Comparison of ENCODE assay signal across 1 cellular context in genomic region chr7:104207731-104208420, GRCh38.
TF ChIP-seq lines count a peak whose summit lies in the region.

ORC5 (minus strand) TSS chr7:104208013; CDS start chr7:104207904, 109 bp downstream.

TF ChIP-seq in K562, 482 proteins besides CTCF, POLR2A, EP300 and RAD21 (continued from another document and continues in another):
- no peak for TF ChIP-seq CHD7 (IDR thresholded peaks at IDR 0.05; ENCODE audit: low read depth, low read length)
- TF ChIP-seq NFIC (IDR thresholded peaks at IDR 0.05), result peak; percentile 62
- TF ChIP-seq THAP12 (CRISPR knock-in tag; IDR thresholded peaks at IDR 0.05), result peak; percentile 82
- peak; percentile 21; the same call in 1 of the 2 replicates for TF ChIP-seq NR2C1 (IDR thresholded peaks at IDR 0.05)
- TF ChIP-seq NR2C1 (tag; IDR thresholded peaks at IDR 0.05), result 0 out of 2 replicates have a peak, but pooled peaks have one; percentile 43
- no peak for TF ChIP-seq COPS2 (conservative IDR thresholded peaks at IDR 0.05)
- TF ChIP-seq HDAC2 (IDR thresholded peaks at IDR 0.05), result peak; percentile 70; the same call in 1 of the 2 replicates
- peak in 1 of 2 experiments; percentile 74 for TF ChIP-seq E2F6 (IDR thresholded peaks at IDR 0.05; ENCODE audit: borderline replicate concordance in 1 of 2, extremely low read depth in 1 of 2, insufficient read depth in 1 of 2, insufficient read length in 1 of 2, low read depth in 1 of 2, low read length in 1 of 2, poor library complexity in 1 of 2, severe bottlenecking in 1 of 2)
- peak; percentile 29 for TF ChIP-seq GTF2B (IDR thresholded peaks at IDR 0.05; ENCODE audit: extremely low read depth, insufficient read length)
- TF ChIP-seq REST (CRISPR knock-in tag; IDR thresholded peaks at IDR 0.05; ENCODE audit: low read depth), result peak; percentile 67; the same call in 1 of the 2 replicates
- TF ChIP-seq CEBPG (CRISPR knock-in tag; IDR thresholded peaks at IDR 0.05), result peak; percentile 41; the same call in 1 of the 2 replicates
- TF ChIP-seq CEBPG (tag; conservative IDR thresholded peaks at IDR 0.05 in 1 of 2, IDR thresholded peaks at IDR 0.05 in 1 of 2), result peak in 1 of 2 experiments; percentile 61; a peak in 2 of 4 replicates
- peak; percentile 84 for TF ChIP-seq PHF20 (IDR thresholded peaks at IDR 0.05; ENCODE audit: partially characterized antibody)
- TF ChIP-seq MCM3 (IDR thresholded peaks at IDR 0.05), result no peak
- TF ChIP-seq MYC (IDR thresholded peaks at IDR 0.05; ENCODE audit: low read depth, low read length), result peak; percentile 93
- TF ChIP-seq MYC (CRISPR knock-in tag; IDR thresholded peaks at IDR 0.05; ENCODE audit: borderline replicate concordance, low read depth), result peak; percentile 80; the same call in 1 of the 2 replicates
- peak; percentile 37; the same call in 1 of the 2 replicates for TF ChIP-seq ZNF24 (IDR thresholded peaks at IDR 0.05)
- TF ChIP-seq USF2 (CRISPR knock-in tag; IDR thresholded peaks at IDR 0.05), result no peak
- peak; percentile 26 to 65; a peak in 1 of 4 replicates for TF ChIP-seq UBTF (IDR thresholded peaks at IDR 0.05; ENCODE audit: borderline replicate concordance in 1 of 2, low read depth in 2 of 2, low read length in 2 of 2)
- peak in 1 of 2 experiments; percentile 25; a peak in 2 of 4 replicates for TF ChIP-seq TBL1XR1 (IDR thresholded peaks at IDR 0.05; ENCODE audit: low read length in 2 of 2)
- TF ChIP-seq HMGN3 (IDR thresholded peaks at IDR 0.05; ENCODE audit: borderline replicate concordance, extremely low read depth, insufficient read length, low read depth, low read length), result peak; percentile 84
- peak; percentile 71 for TF ChIP-seq NFRKB (IDR thresholded peaks at IDR 0.05; ENCODE audit: low read depth)
- peak; percentile 87 for TF ChIP-seq GABPA (tag; conservative IDR thresholded peaks at IDR 0.05; ENCODE audit: low read depth)
- peak; percentile 61; the same call in 1 of the 2 replicates for TF ChIP-seq CHD2 (IDR thresholded peaks at IDR 0.05; ENCODE audit: low read depth, low read length)
- TF ChIP-seq HDAC3 (IDR thresholded peaks at IDR 0.05; ENCODE audit: borderline replicate concordance, partially characterized antibody), result no peak
- TF ChIP-seq ETS2 (tag; IDR thresholded peaks at IDR 0.05; ENCODE audit: borderline replicate concordance, poor library complexity, severe bottlenecking), result no peak
- no peak for TF ChIP-seq PHF21A (IDR thresholded peaks at IDR 0.05; ENCODE audit: borderline replicate concordance, low read depth)
- peak; percentile 88 for TF ChIP-seq ATF7 (IDR thresholded peaks at IDR 0.05)
- TF ChIP-seq PURB (CRISPR knock-in tag; IDR thresholded peaks at IDR 0.05; ENCODE audit: low read depth), result no peak
- TF ChIP-seq ZNF79 (CRISPR knock-in tag; IDR thresholded peaks at IDR 0.05; ENCODE audit: low read depth), result no peak
- TF ChIP-seq MBD2 (IDR thresholded peaks at IDR 0.05; ENCODE audit: borderline replicate concordance, low read depth), result peak; percentile 74
- no peak for TF ChIP-seq ATF1 (CRISPR knock-in tag; IDR thresholded peaks at IDR 0.05)
- TF ChIP-seq ATF1 (tag; IDR thresholded peaks at IDR 0.05), result peak; percentile 97
- no peak for TF ChIP-seq FOXA3 (CRISPR knock-in tag; conservative IDR thresholded peaks at IDR 0.05 in 1 of 2, IDR thresholded peaks at IDR 0.05 in 1 of 2)
- TF ChIP-seq ZBTB17 (CRISPR knock-in tag; IDR thresholded peaks at IDR 0.05), result peak; percentile 52; the same call in 1 of the 2 replicates
- TF ChIP-seq CEBPB (tag; IDR thresholded peaks at IDR 0.05), result peak; percentile 81
- TF ChIP-seq CBX3 (IDR thresholded peaks at IDR 0.05; ENCODE audit: borderline replicate concordance in 1 of 2, low read length in 2 of 2), result peak in 1 of 2 experiments; percentile 86; a peak in 1 of 3 replicates
- TF ChIP-seq RBFOX2 (IDR thresholded peaks at IDR 0.05; ENCODE audit: low read depth, low read length), result peak; percentile 99
- TF ChIP-seq SUPT5H (IDR thresholded peaks at IDR 0.05), result peak; percentile 98
